ENCODE assay signal across 17 cellular contexts in the genomic region with DNA sequence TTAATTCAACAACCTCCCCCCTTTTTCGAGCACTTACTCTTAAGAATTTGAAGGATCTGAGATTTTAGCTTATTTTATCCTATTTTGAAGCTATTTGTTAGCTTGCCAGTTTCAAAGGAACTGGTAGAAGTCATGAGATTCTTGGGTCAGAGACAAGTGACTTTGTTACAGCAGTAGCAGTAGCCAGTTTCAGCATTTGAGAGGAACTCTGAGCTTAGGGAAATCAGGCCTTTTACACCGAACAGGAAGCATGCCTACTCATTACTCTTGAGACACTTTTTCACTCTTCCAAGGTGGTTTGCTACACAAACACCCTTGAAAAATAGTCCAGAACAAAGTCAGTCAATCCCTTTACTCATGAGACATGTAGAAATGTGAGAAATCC. TPM values are rescaled to one million over a fixed set of nuclear protein-coding genes. Genes with fewer than 3 reads are reported as not detected.
DNase-seq lines count a peak whose midpoint lies in the region; ATAC-seq, FAIRE-seq and TF ChIP-seq lines count a peak whose summit lies in the region.
"Had no signal": no experiment of that assay in that cellular context is flagged by ENCODE, and none has a peak within 500 bp of the region (broad histone marks: within the 10 kb centered on the region; RNA-seq: fewer than 3 reads in every experiment).

No MANE protein-coding gene starts in this region.

- TF ChIP-seq CTCF in HCT116 (IDR thresholded peaks at IDR 0.05 in 2 of 3, conservative IDR thresholded peaks at IDR 0.05 in 1 of 3; ENCODE audit: borderline replicate concordance in 1 of 3, insufficient read depth in 1 of 3, low read depth in 2 of 3, low read length in 2 of 3) (no peak), astrocyte (IDR thresholded peaks at IDR 0.05; ENCODE audit: insufficient read depth, low read depth, low read length) (no peak), keratinocyte (optimal IDR thresholded peaks at IDR 0.05 in 1 of 3, IDR thresholded peaks at IDR 0.05 in 1 of 3, conservative IDR thresholded peaks at IDR 0.05 in 1 of 3; ENCODE audit: extremely low read depth in 1 of 3, insufficient read depth in 2 of 3, low read length in 3 of 3) (no peak), thyroid gland (IDR thresholded peaks at IDR 0.05) (no peak), adrenal gland (IDR thresholded peaks at IDR 0.05) (no peak)

- no peak overlapping the region for H3K27ac Mint-ChIP-seq in astrocyte (ENCODE audit: unreplicated experiment)
- H3K27ac Mint-ChIP-seq: activated naive CD8-positive, alpha-beta T cell; CD4-positive, CD25-positive, alpha-beta regulatory T cell; dendritic cell treated with granulocyte-macrophage colony-stimulating factor and Interleukin-4, amounts not matched to agents 40 ng/mL and 50 ng/mL, for 4 days; T-helper 1 cell treated with Interleukin-12 subunit alpha and Interleukin-12 subunit beta and Interleukin-4 antibody, amounts not matched to agents 30 μg/mL and 1 μg/mL, for 36 hours had no signal

- RAD21 ChIA-PET in HCT116 (lab: Charles Lee; ENCODE audit: low non-redundant PET in 1 of 2, low total read pairs in 2 of 2, uncharacterized antibody in 2 of 2, unreplicated experiment in 2 of 2), result no interaction called here

- no peak overlapping the region for H3K4me3 Mint-ChIP-seq in astrocyte (ENCODE audit: unreplicated experiment)
- H3K4me3 Mint-ChIP-seq: activated naive CD8-positive, alpha-beta T cell; CD4-positive, CD25-positive, alpha-beta regulatory T cell; dendritic cell treated with granulocyte-macrophage colony-stimulating factor and Interleukin-4, amounts not matched to agents 40 ng/mL and 50 ng/mL, for 4 days; T-helper 1 cell treated with Interleukin-12 subunit alpha and Interleukin-12 subunit beta and Interleukin-4 antibody, amounts not matched to agents 30 μg/mL and 1 μg/mL, for 36 hours had no signal

- no peaks in the 10 kb centered on the region for H3K36me3 ChIP-seq in HCT116 (ENCODE audit: control insufficient read depth in 1 of 2, insufficient read depth in 2 of 2, low read length in 2 of 2)
- no peaks in the 10 kb centered on the region for H3K36me3 ChIP-seq in astrocyte (ENCODE audit: insufficient read depth, low read length)
- no peaks in the 10 kb centered on the region for H3K36me3 ChIP-seq in keratinocyte (ENCODE audit: control insufficient read depth in 2 of 2, extremely low read depth in 1 of 2, insufficient read depth in 2 of 2, low read length in 2 of 2)
- no peaks in the 10 kb centered on the region for H3K36me3 ChIP-seq in thyroid gland
- H3K36me3 ChIP-seq in adrenal gland (replicated peaks in 1 of 2), result no peaks in the 10 kb centered on the region
- H3K36me3 ChIP-seq: ovary had no signal

- no peaks in the 10 kb centered on the region for H3K9me2 ChIP-seq in HCT116 (ENCODE audit: insufficient read depth)

- peaks cover 6% of the 10 kb centered on the region for H3K4me1 Mint-ChIP-seq in astrocyte (ENCODE audit: low read depth, unreplicated experiment)
- H3K4me1 Mint-ChIP-seq: CD4-positive, CD25-positive, alpha-beta regulatory T cell had no signal

- no TSS peak for BruUV-seq in HCT116 (replicated peaks; lab: Mats Ljungman, UMichigan)

- H3K27me3 Mint-ChIP-seq in astrocyte (ENCODE audit: low read depth, unreplicated experiment), result no peaks in the 10 kb centered on the region

- H3K27ac ChIP-seq in HCT116 (ENCODE audit: low read depth, low read length) (no peak overlapping the region), astrocyte (ENCODE audit: low read depth, low read length) (peak overlapping the region; percentile 53), keratinocyte (ENCODE audit: control insufficient read depth, insufficient read depth, low read length) (no peak overlapping the region), thyroid gland (peak overlapping the region; percentile 49 to 82 (median 58)), adrenal gland (no peak overlapping the region)
- H3K27ac ChIP-seq: ovary had no signal

- WGBS in thyroid gland, 2 donors, result 49 to 53% methylated on average over 2 of the region's 2 CpGs
- 71 to 84% (median 78%) methylated on average over 2 of the region's 2 CpGs for WGBS in adrenal gland, 4 donors

- POLR2A ChIA-PET in HCT116 (lab: Charles Lee), result no interaction called here

- H3K79me2 ChIP-seq in HCT116 (ENCODE audit: insufficient read depth, low read length) (no peaks in the 10 kb centered on the region), astrocyte (ENCODE audit: insufficient read depth, low read length) (no peaks in the 10 kb centered on the region), keratinocyte (ENCODE audit: control insufficient read depth, insufficient read depth, low read length) (no peaks in the 10 kb centered on the region)

- H3K9me3 Mint-ChIP-seq in astrocyte (ENCODE audit: unreplicated experiment), result no peaks in the 10 kb centered on the region
- H3K9me3 Mint-ChIP-seq: dendritic cell treated with granulocyte-macrophage colony-stimulating factor and Interleukin-4, amounts not matched to agents 40 ng/mL and 50 ng/mL, for 4 days; T-helper 1 cell treated with Interleukin-12 subunit alpha and Interleukin-12 subunit beta and Interleukin-4 antibody, amounts not matched to agents 30 μg/mL and 1 μg/mL, for 36 hours had no signal

- H3K4me2 ChIP-seq in HCT116 (ENCODE audit: low read length), result no peak overlapping the region
- H3K4me2 ChIP-seq in astrocyte (ENCODE audit: low read length), result no peak overlapping the region
- no peak overlapping the region for H3K4me2 ChIP-seq in keratinocyte (ENCODE audit: control insufficient read depth, extremely low read depth, insufficient read depth, low read depth, low read length)

- no peaks in the 10 kb centered on the region for H3K9me1 ChIP-seq in keratinocyte (ENCODE audit: control insufficient read depth, extremely low read depth, insufficient read depth, low read length)

- intact Hi-C loops in HCT116 (cut with micrococcal nuclease), result no loop called here
- intact Hi-C loops in thyroid gland (cut with DNase I), result no loop called here
- intact Hi-C loops in adrenal gland (cut with DNase I), result loop anchor here in 1 of 2 donors (10.0 kb wide), 1 partner anchor 63 kb away; no protein-coding TSS in a partner anchor

- H3K4me3 ChIP-seq in HCT116 (replicated peaks in 1 of 2; ENCODE audit: low read depth in 1 of 2, low read length in 2 of 2) (no peak overlapping the region), astrocyte (ENCODE audit: insufficient read depth, low read depth, low read length) (no peak overlapping the region), keratinocyte (ENCODE audit: control insufficient read depth in 2 of 3, extremely low read depth in 1 of 3, insufficient read depth in 2 of 3, low read depth in 1 of 3, low read length in 3 of 3) (no peak overlapping the region), thyroid gland (replicated peaks in 1 of 3) (no peak overlapping the region), adrenal gland (no peak overlapping the region)
- H3K4me3 ChIP-seq: ovary had no signal

- no peak overlapping the region for H3K9ac ChIP-seq in HCT116 (ENCODE audit: low read length)
- H3K9ac ChIP-seq in astrocyte (ENCODE audit: low read length), result no peak overlapping the region
- no peak overlapping the region for H3K9ac ChIP-seq in keratinocyte (ENCODE audit: control insufficient read depth, extremely low read depth, insufficient read depth, low read length)

- H2AFZ ChIP-seq in HCT116 (ENCODE audit: low read depth, low read length, poor library complexity, severe bottlenecking) (peak overlapping the region; percentile 63), astrocyte (ENCODE audit: low read depth, low read length) (no peak overlapping the region), keratinocyte (ENCODE audit: control insufficient read depth, low read length) (no peak overlapping the region)

- FAIRE-seq in astrocyte (lab: Jason Lieb, UNC) (no peak), keratinocyte (lab: Jason Lieb, UNC) (peak; percentile 43)
- FAIRE-seq: G401.6, GM18507 had no signal

- CTCF ChIA-PET in HCT116 (lab: Charles Lee), result no interaction called here

- dilution Hi-C loops in keratinocyte (cut with MboI; ENCODE audit: extremely low pct_ligation_motif_present, low sequenced_read_pairs), result no loop called here

- TF ChIP-seq POLR2A in HCT116 (IDR thresholded peaks at IDR 0.05; ENCODE audit: borderline replicate concordance, extremely low read depth, insufficient read depth, insufficient read length), result no peak
- TF ChIP-seq POLR2A in thyroid gland (IDR thresholded peaks at IDR 0.05), result no peak
- no peak for TF ChIP-seq POLR2A in adrenal gland (IDR thresholded peaks at IDR 0.05)

- H3K4me1 ChIP-seq in HCT116 (ENCODE audit: control insufficient read depth in 1 of 2, insufficient read depth in 2 of 2, low read length in 2 of 2), result peaks cover 0 to 6% of the 10 kb centered on the region in 2 experiments; a peak in 2 of 4 replicates
- peaks cover 9% of the 10 kb centered on the region for H3K4me1 ChIP-seq in astrocyte (ENCODE audit: insufficient read depth, low read length)
- no peaks in the 10 kb centered on the region for H3K4me1 ChIP-seq in keratinocyte (ENCODE audit: control insufficient read depth, extremely low read depth, insufficient read depth, low read length)
- H3K4me1 ChIP-seq in thyroid gland, result peaks cover 6 to 12% of the 10 kb centered on the region in 2 donors
- no peaks in the 10 kb centered on the region for H3K4me1 ChIP-seq in adrenal gland (replicated peaks in 1 of 2)

- no peaks in the 10 kb centered on the region for H3K27me3 ChIP-seq in HCT116 (ENCODE audit: insufficient read depth, low read length)
- no peaks in the 10 kb centered on the region for H3K27me3 ChIP-seq in astrocyte (ENCODE audit: insufficient read depth, low read length)
- H3K27me3 ChIP-seq in keratinocyte (ENCODE audit: control insufficient read depth, extremely low read depth, insufficient read depth, low read length), result no peaks in the 10 kb centered on the region
- no peaks in the 10 kb centered on the region for H3K27me3 ChIP-seq in thyroid gland
- H3K27me3 ChIP-seq in adrenal gland, result no peaks in the 10 kb centered on the region
- H3K27me3 ChIP-seq: ovary had no signal

- no peaks in the 10 kb centered on the region for H3K36me3 Mint-ChIP-seq in astrocyte (ENCODE audit: low read depth, unreplicated experiment)
- H3K36me3 Mint-ChIP-seq: activated naive CD8-positive, alpha-beta T cell; CD4-positive, CD25-positive, alpha-beta regulatory T cell had no signal

- DNase-seq in HCT116 (ENCODE audit: low read depth, low spot score) (no peak), astrocyte (ENCODE audit: low read depth) (peak; percentile 38), keratinocyte (ENCODE audit: low read depth, low spot score) (no peak), thyroid gland (no peak), adrenal gland (no peak), T-helper 2 cell (no peak)
- DNase-seq in stimulated activated naive CD4-positive, alpha-beta T cell (lab: John Stamatoyannopoulos, UW), result no peak
- DNase-seq: activated CD4-positive, alpha-beta T cell treated with anti-CD3 and anti-CD28 coated beads for 48 hours; CD4-positive, CD25-positive, alpha-beta regulatory T cell; ovary; RPMI8226 had no signal

- ATAC-seq in HCT116 (no peak), GM21528 (IDR thresholded peaks at IDR 0.05; ENCODE audit: low FRiP score, unreplicated experiment) (no peak)

- no peaks in the 10 kb centered on the region for H4K20me1 ChIP-seq in HCT116 (ENCODE audit: insufficient read depth)
- H4K20me1 ChIP-seq in astrocyte (ENCODE audit: insufficient read depth, low read length), result no peaks in the 10 kb centered on the region
- H4K20me1 ChIP-seq in keratinocyte (ENCODE audit: control insufficient read depth, extremely low read depth, insufficient read depth, low read length), result no peaks in the 10 kb centered on the region

- H3K9me3 ChIP-seq in HCT116 (ENCODE audit: control insufficient read depth in 1 of 2, insufficient read depth in 1 of 2, low read depth in 1 of 2, low read length in 2 of 2) (no peaks in the 10 kb centered on the region), astrocyte (ENCODE audit: insufficient read depth, low read depth, low read length) (no peaks in the 10 kb centered on the region), keratinocyte (ENCODE audit: control insufficient read depth, low read depth, low read length) (no peaks in the 10 kb centered on the region), thyroid gland (no peaks in the 10 kb centered on the region), adrenal gland (replicated peaks in 1 of 3) (no peaks in the 10 kb centered on the region)
- H3K9me3 ChIP-seq: ovary had no signal

- no peak for TF ChIP-seq RAD21 in HCT116 (IDR thresholded peaks at IDR 0.05; ENCODE audit: low read depth)

RNA-seq across cellular contexts. Expression of gene TM4SF1, which starts 24.5 kb away (rescaled TPM):
- total RNA-seq in HCT116 (2021; ENCODE audit: unreplicated experiment), result 0.66 TPM
- polyA plus RNA-seq in HCT116 (2012), result 0.07 and 0.09 TPM in 2 replicates
- total RNA-seq in astrocyte, result 28.9 and 31.3 TPM in 2 replicates
- polyA plus RNA-seq in keratinocyte, result 274 to 375 TPM (median 323 TPM) in 3 replicates
- 264 TPM for polyA plus RNA-seq in keratinocyte (2011; ENCODE audit: low read depth)
- polyA plus RNA-seq in keratinocyte (2011; cell fraction: cytosol; rRNA removed), result 180 and 240 TPM in 2 replicates
- polyA plus RNA-seq in keratinocyte (2011; cell fraction: nucleus; rRNA removed), result 579 and 691 TPM in 2 replicates
- polyA plus RNA-seq in keratinocyte (2012; ENCODE audit: low replicate concordance), result 183 and 204 TPM in 2 replicates
- polyA minus RNA-seq in keratinocyte, result 72.1 to 465 TPM (median 388 TPM) in 3 replicates
- polyA minus RNA-seq in keratinocyte (2011; cell fraction: cytosol; rRNA and poly(A)+ RNA removed), result 143 TPM
- 351 and 501 TPM in 2 replicates for polyA minus RNA-seq in keratinocyte (2011; cell fraction: nucleus; rRNA and poly(A)+ RNA removed)
- total RNA-seq in thyroid gland, result 100 to 1,000 TPM in 1 of 4 donors, 10 to 100 TPM in 3; 32.4 to 244 (median 79.3) TPM
- 100 to 1,000 TPM in 1 of 8 donors, 10 to 100 TPM in 7; 49.6 to 164 (median 63.2) TPM for total RNA-seq in adrenal gland
- polyA plus RNA-seq in adrenal gland, result 10 to 100 TPM; 31.5 to 87.5 (median 83.5) TPM
- polyA plus RNA-seq: CD4-positive, CD25-positive, alpha-beta regulatory T cell had no signal

Comparison
In these comparisons a context has a peak if more than half of its experiments do, and no peak if none do; other contexts are left out.
1. H3K27ac ChIP-seq: peak in astrocyte (single experiment) and thyroid gland (3 of 3); none in HCT116 (single experiment), keratinocyte (single experiment) and adrenal gland (0 of 5).
2. RNA of gene TM4SF1, which starts 24.5 kb away (total RNA-seq): 32.4 to 244 TPM in thyroid gland, 49.6 to 164 TPM in adrenal gland and 28.9 to 31.3 TPM in astrocyte; 0.66 TPM in HCT116 (single experiment); every median in the first group is over 10 times any median in the second.